ENCODE assay signal across 22 cellular contexts in the genomic region with DNA sequence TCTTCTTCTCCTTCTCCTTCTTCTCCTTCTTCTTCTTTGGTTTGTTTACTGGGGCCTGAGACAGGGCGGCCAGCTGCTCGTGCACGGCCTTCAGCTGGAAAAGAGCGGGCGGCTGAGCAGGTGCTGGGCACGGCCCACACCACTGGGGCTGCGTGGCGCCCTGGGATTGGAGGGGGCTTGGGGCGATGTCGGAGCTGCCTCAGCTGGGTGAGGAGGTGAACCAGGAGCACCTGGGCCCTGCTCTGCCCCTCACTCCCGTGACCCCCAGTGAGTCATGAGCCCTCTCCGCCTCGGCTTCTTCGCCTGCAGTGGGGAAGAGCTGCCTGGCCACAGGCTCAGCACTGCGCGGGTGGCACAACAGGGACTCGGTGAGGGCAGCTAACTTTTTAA. TPM values are rescaled to one million over a fixed set of nuclear protein-coding genes. Genes with fewer than 3 reads are reported as not detected.
A peak's percentile ranks its signal among the peaks of the same experiment; 100 is the strongest.
DNase-seq lines count a peak whose midpoint lies in the region; ATAC-seq and TF ChIP-seq lines count a peak whose summit lies in the region.
"Had no signal": no experiment of that assay in that cellular context is flagged by ENCODE, and none has a peak within 500 bp of the region (broad histone marks: within the 10 kb centered on the region; RNA-seq: fewer than 3 reads in every experiment).

No MANE protein-coding gene starts in this region.

- H3K4me1 Mint-ChIP-seq in CD14-positive monocyte (peaks cover 18% of the 10 kb centered on the region), chondrocyte (ENCODE audit: low read depth) (no peaks in the 10 kb centered on the region)
- H3K4me1 Mint-ChIP-seq: CD4-positive, CD25-positive, alpha-beta regulatory T cell; IgD-negative memory B cell had no signal

- no peak overlapping the region for H3K27ac ChIP-seq in osteoblast (ENCODE audit: low read depth, low read length)
- H3K27ac ChIP-seq: HL-60, KMS-11, PC-9 had no signal

- no peak overlapping the region for H3K4me3 Mint-ChIP-seq in CD14-positive monocyte
- H3K4me3 Mint-ChIP-seq in chondrocyte (ENCODE audit: unreplicated experiment) = no peak overlapping the region
- H3K4me3 Mint-ChIP-seq: CD4-positive, CD25-positive, alpha-beta regulatory T cell had no signal

- peak; percentile 10 for DNase-seq in activated naive CD4-positive, alpha-beta T cell treated with anti-CD3 and anti-CD28 coated beads, Interleukin-2, amount 50 U/mL, for 16 hours
- no peak for DNase-seq in activated naive CD4-positive, alpha-beta T cell treated with anti-CD3 and anti-CD28 coated beads, Interleukin-2, amount 50 U/mL, for 72 hours (ENCODE audit: low spot score in 2 of 2)
- peak; percentile 30 for DNase-seq in CD14-positive monocyte (ENCODE audit: low spot score)
- peak; percentile 84 for DNase-seq in chondrocyte (ENCODE audit: low spot score)
- peak; percentile 34 for DNase-seq in osteoblast (ENCODE audit: insufficient read length, low spot score, missing footprints)
- DNase-seq in germinal center (ENCODE audit: low spot score) = no peak
- no peak for DNase-seq in activated gamma-delta T cell treated with Interleukin-2 at 50 U/mL for 16 hours
- no peak for DNase-seq in activated CD4-positive, alpha-beta T cell treated with anti-CD3 and anti-CD28 coated beads for 4 hours
- DNase-seq: 8988T; ACHN; CD4-positive, CD25-positive, alpha-beta regulatory T cell; MM.1S; NCI-H1048; NCI-H1694; NCI-H2029 treated with DMSO at 0.1 percent for 48 hours; NCI-H526 treated with DMSO at 0.1 percent for 48 hours; PC-9; SIG-M5 had no signal

- no peak overlapping the region for H3K27ac Mint-ChIP-seq in activated naive CD4-positive, alpha-beta T cell treated with anti-CD3 and anti-CD28 coated beads, Interleukin-2, amount 50 U/mL, for 72 hours
- H3K27ac Mint-ChIP-seq in CD14-positive monocyte (peak overlapping the region in 3 of 7 donors; percentile 53 to 59 (median 57)), chondrocyte (ENCODE audit: unreplicated experiment) (no peak overlapping the region)
- H3K27ac Mint-ChIP-seq: IgD-negative memory B cell had no signal

- intact Hi-C loops in CD14-positive monocyte (cut with micrococcal nuclease) = no loop called here

- H3K36me3 Mint-ChIP-seq in activated naive CD4-positive, alpha-beta T cell treated with anti-CD3 and anti-CD28 coated beads, Interleukin-2, amount 50 U/mL, for 72 hours = peaks cover 24 to 27% of the 10 kb centered on the region in 2 donors
- H3K36me3 Mint-ChIP-seq in CD14-positive monocyte = peaks cover 77 to 95% of the 10 kb centered on the region in 2 donors
- peaks cover 43% of the 10 kb centered on the region for H3K36me3 Mint-ChIP-seq in chondrocyte (ENCODE audit: low read depth)

- no peak overlapping the region for H3K4me2 ChIP-seq in osteoblast (ENCODE audit: insufficient read depth, low read length)
- H3K4me2 ChIP-seq: KMS-11, PC-9 had no signal

- H3K36me3 ChIP-seq in osteoblast (ENCODE audit: insufficient read depth, low read length) = peaks cover 21% of the 10 kb centered on the region

- no peaks in the 10 kb centered on the region for H3K9me3 ChIP-seq in osteoblast (ENCODE audit: low read depth, low read length)
- H3K9me3 ChIP-seq: BE2C had no signal

- no peak for ATAC-seq in activated naive CD4-positive, alpha-beta T cell treated with anti-CD3 and anti-CD28 coated beads, Interleukin-2, amount 50 U/mL, for 72 hours

- TF ChIP-seq CTCF in CD14-positive monocyte (IDR thresholded peaks at IDR 0.05) (no peak), chondrocyte (IDR thresholded peaks at IDR 0.05) (no peak), osteoblast (IDR thresholded peaks at IDR 0.05; ENCODE audit: extremely low read depth, low read depth, low read length) (no peak)

- H3K27me3 Mint-ChIP-seq in CD14-positive monocyte (ENCODE audit: low read depth in 3 of 3) (peaks cover 0 to 2% (median 2%) of the 10 kb centered on the region in 3 donors), chondrocyte (ENCODE audit: low read depth) (no peaks in the 10 kb centered on the region)
- H3K27me3 Mint-ChIP-seq: CD4-positive, CD25-positive, alpha-beta regulatory T cell; IgD-negative memory B cell had no signal

- no peaks in the 10 kb centered on the region for H3K79me2 ChIP-seq in osteoblast (ENCODE audit: insufficient read depth, low read length)

- peaks cover 11% of the 10 kb centered on the region for H4K20me1 ChIP-seq in osteoblast (ENCODE audit: insufficient read depth, low read length)

- H3K4me3 ChIP-seq in osteoblast (ENCODE audit: insufficient read depth, low read length) = no peak overlapping the region
- H3K4me3 ChIP-seq: PC-9 had no signal

- no peak overlapping the region for H2AFZ ChIP-seq in osteoblast (ENCODE audit: low read length)
- H2AFZ ChIP-seq: PC-9 had no signal

- peaks cover 0 to 5% of the 10 kb centered on the region in 2 donors for H3K9me3 Mint-ChIP-seq in activated naive CD4-positive, alpha-beta T cell treated with anti-CD3 and anti-CD28 coated beads, Interleukin-2, amount 50 U/mL, for 72 hours
- H3K9me3 Mint-ChIP-seq in CD14-positive monocyte (peaks cover 0 to 2% (median 0%) of the 10 kb centered on the region in 7 donors), chondrocyte (ENCODE audit: low read depth) (peaks cover 10% of the 10 kb centered on the region)

- H3K4me1 ChIP-seq in osteoblast (ENCODE audit: insufficient read depth, low read length) = no peaks in the 10 kb centered on the region

- H3K27me3 ChIP-seq in osteoblast (ENCODE audit: insufficient read depth, low read length) = no peaks in the 10 kb centered on the region
- H3K27me3 ChIP-seq: BE2C had no signal

RNA-seq across cellular contexts. Expression of gene BRD3OS, which starts 14.9 kb away (rescaled TPM):
- total RNA-seq in activated naive CD4-positive, alpha-beta T cell treated with anti-CD3 and anti-CD28 coated beads, Interleukin-2, amount 50 U/mL, for 72 hours = 10 to 100 TPM in 1 of 2 donors, 1 to 10 TPM in 1; 3.7 to 19.8 TPM
- polyA plus RNA-seq in CD14-positive monocyte = 1 to 10 TPM; 6.6 to 6.8 TPM
- total RNA-seq in chondrocyte (13.7 to 27.6 TPM (median 15.7 TPM) in 3 replicates), osteoblast (23.0 and 26.1 TPM in 2 replicates)

RNA-seq across cellular contexts. Expression of gene BRD3, which starts 27.7 kb away (rescaled TPM):
- 10 to 100 TPM; 24.6 to 29.5 TPM for total RNA-seq in activated naive CD4-positive, alpha-beta T cell treated with anti-CD3 and anti-CD28 coated beads, Interleukin-2, amount 50 U/mL, for 72 hours
- polyA plus RNA-seq in CD14-positive monocyte = 10 to 100 TPM; 16.4 to 18.2 TPM
- total RNA-seq in chondrocyte (48.7 to 59.0 TPM (median 49.0 TPM) in 3 replicates), osteoblast (6.9 and 10.9 TPM in 2 replicates)

RNA-seq across cellular contexts. Expression of gene VAV2, which starts 48.0 kb away (rescaled TPM):
- total RNA-seq in activated naive CD4-positive, alpha-beta T cell treated with anti-CD3 and anti-CD28 coated beads, Interleukin-2, amount 50 U/mL, for 72 hours = 1 to 10 TPM; 7.5 to 9.1 TPM
- 1 to 10 TPM; 2.3 TPM for polyA plus RNA-seq in CD14-positive monocyte
- total RNA-seq in chondrocyte = 17.7 to 34.2 TPM (median 19.3 TPM) in 3 replicates
- total RNA-seq in osteoblast = 8.0 and 8.8 TPM in 2 replicates

Comparison
In these comparisons a context has a peak if more than half of its experiments do, and no peak if none do; other contexts are left out.
1. DNase-seq: peak in activated naive CD4-positive, alpha-beta T cell treated with anti-CD3 and anti-CD28 coated beads, Interleukin-2, amount 50 U/mL, for 16 hours (single experiment), CD14-positive monocyte (single experiment), chondrocyte (single experiment) and osteoblast (single experiment); none in activated naive CD4-positive, alpha-beta T cell treated with anti-CD3 and anti-CD28 coated beads, Interleukin-2, amount 50 U/mL, for 72 hours (0 of 2), germinal center (single experiment), activated gamma-delta T cell treated with Interleukin-2 at 50 U/mL for 16 hours (single experiment) and activated CD4-positive, alpha-beta T cell treated with anti-CD3 and anti-CD28 coated beads for 4 hours (0 of 2).